In the genomic region with DNA sequence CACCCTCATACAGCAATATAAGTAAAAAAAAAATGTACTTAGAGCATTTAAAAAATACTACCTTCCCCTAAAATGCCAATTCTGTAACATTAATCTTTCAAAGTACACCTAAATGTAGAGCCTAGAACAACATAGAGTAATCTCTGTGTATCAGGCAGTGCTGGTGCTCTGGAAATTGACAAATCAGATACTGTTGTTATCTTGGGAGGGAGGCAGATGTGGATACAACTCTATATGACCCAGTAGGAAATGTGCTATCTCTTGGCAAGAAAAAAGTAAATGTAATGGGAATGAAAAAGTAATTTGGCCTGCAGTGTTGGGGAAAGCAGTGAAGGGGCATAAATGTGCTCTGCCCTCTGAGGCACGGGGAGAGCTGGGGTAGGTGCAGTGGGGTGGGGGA, we compare ENCODE assay signal across 19 cellular contexts.
A peak's percentile ranks its signal among the peaks of the same experiment; 100 is the strongest.
DNase-seq lines count a peak whose midpoint lies in the region; ATAC-seq, FAIRE-seq and TF ChIP-seq lines count a peak whose summit lies in the region.
"Had no signal": no experiment of that assay in that cellular context is flagged by ENCODE, and none has a peak within 500 bp of the region (broad histone marks: within the 10 kb centered on the region; RNA-seq: fewer than 3 reads in every experiment).

No MANE protein-coding gene starts in this region.

- H3K9me3 Mint-ChIP-seq in HFFc6 (no peaks in the 10 kb centered on the region), endothelial cell (ENCODE audit: unreplicated experiment) (no peaks in the 10 kb centered on the region)
- H3K9me3 Mint-ChIP-seq in activated T-helper 17 cell treated with anti-CD3 and anti-CD28 coated beads, Interleukin-2, amount 50 U/mL, for 72 hours = no peaks in the 10 kb centered on the region
- no peaks in the 10 kb centered on the region for H3K9me3 Mint-ChIP-seq in stimulated activated effector memory CD8-positive, alpha-beta T cell treated with anti-CD3 and anti-CD28 coated beads, Interleukin-12 subunit alpha, Interleukin-12 subunit beta, amount 100 ng/mL, for 72 hours

- H3K27me3 Mint-ChIP-seq in HFFc6 (ENCODE audit: insufficient read depth) (peaks cover 2% of the 10 kb centered on the region; the same call in 1 of the 2 replicates), endothelial cell (ENCODE audit: unreplicated experiment) (peaks cover 1% of the 10 kb centered on the region)
- H3K27me3 Mint-ChIP-seq in activated T-helper 17 cell treated with anti-CD3 and anti-CD28 coated beads, Interleukin-2, amount 50 U/mL, for 72 hours = no peaks in the 10 kb centered on the region
- H3K27me3 Mint-ChIP-seq: activated CD4-positive, alpha-beta T cell treated with anti-CD3 and anti-CD28 coated beads for 36 hours had no signal

- peak overlapping the region; percentile 32 for H3K27ac Mint-ChIP-seq in HFFc6
- H3K27ac Mint-ChIP-seq in activated T-helper 17 cell treated with anti-CD3 and anti-CD28 coated beads, Interleukin-2, amount 50 U/mL, for 72 hours = peak overlapping the region; percentile 24
- H3K27ac Mint-ChIP-seq in endothelial cell (ENCODE audit: unreplicated experiment) = no peak overlapping the region
- H3K27ac Mint-ChIP-seq in stimulated activated effector memory CD8-positive, alpha-beta T cell treated with anti-CD3 and anti-CD28 coated beads, Interleukin-12 subunit alpha, Interleukin-12 subunit beta, amount 100 ng/mL, for 72 hours = peak overlapping the region; percentile 52
- H3K27ac Mint-ChIP-seq: activated CD4-positive, alpha-beta T cell treated with anti-CD3 and anti-CD28 coated beads for 36 hours had no signal

- no peak for TF ChIP-seq POLR2A in H54 (IDR thresholded peaks at IDR 0.05; ENCODE audit: low read depth, low read length)

- peaks cover 64% of the 10 kb centered on the region for H3K4me1 Mint-ChIP-seq in HFFc6 (ENCODE audit: low read depth)
- peaks cover 6% of the 10 kb centered on the region for H3K4me1 Mint-ChIP-seq in activated T-helper 17 cell treated with anti-CD3 and anti-CD28 coated beads, Interleukin-2, amount 50 U/mL, for 72 hours
- H3K4me1 Mint-ChIP-seq in endothelial cell (ENCODE audit: unreplicated experiment) = no peaks in the 10 kb centered on the region
- H3K4me1 Mint-ChIP-seq in stimulated activated effector memory CD8-positive, alpha-beta T cell treated with anti-CD3 and anti-CD28 coated beads, Interleukin-12 subunit alpha, Interleukin-12 subunit beta, amount 100 ng/mL, for 72 hours = peaks cover 12% of the 10 kb centered on the region

- no peak for ATAC-seq in activated T-helper 17 cell treated with anti-CD3 and anti-CD28 coated beads, Interleukin-2, amount 50 U/mL, for 72 hours (replicated peaks)
- no peak for ATAC-seq in stimulated activated effector memory CD8-positive, alpha-beta T cell treated with anti-CD3 and anti-CD28 coated beads, Interleukin-12 subunit alpha, Interleukin-12 subunit beta, amount 100 ng/mL, for 72 hours
- no peak for ATAC-seq in GM19351 (IDR thresholded peaks at IDR 0.05; ENCODE audit: unreplicated experiment)
- ATAC-seq: activated CD4-positive, alpha-beta T cell treated with anti-CD3 and anti-CD28 coated beads for 36 hours; left lung had no signal

- DNase-seq in HFFc6 (no peak), endothelial cell (ENCODE audit: low spot score) (no peak), H54 (ENCODE audit: insufficient read length, low spot score) (no peak), NCI-H524 treated with DMSO at 0.1 percent for 48 hours (lab: John Stamatoyannopoulos, UW) (no peak)
- no peak for DNase-seq in stimulated activated effector memory CD8-positive, alpha-beta T cell treated with anti-CD3 and anti-CD28 coated beads, Interleukin-12 subunit alpha, Interleukin-12 subunit beta, amount 100 ng/mL, for 72 hours (ENCODE audit: low spot score in 2 of 2)
- DNase-seq: activated CD4-positive, alpha-beta T cell treated with anti-CD3 and anti-CD28 coated beads for 36 hours; activated CD8-positive, alpha-beta memory T cell treated with anti-CD3 and anti-CD28 coated beads, Interleukin-2, amount 50 U/mL, for 48 hours; activated naive CD4-positive, alpha-beta T cell; COR-L47; effector CD4-positive, alpha-beta T cell; glutamatergic neuron; left lung; NCI-H187 treated with DMSO at 0.1 percent for 48 hours; retina; RPMI8226; SW 1271; thyroid gland had no signal

- TF ChIP-seq CTCF in HFFc6 (IDR thresholded peaks at IDR 0.05) (no peak), endothelial cell (IDR thresholded peaks at IDR 0.05; ENCODE audit: unreplicated experiment) (no peak)

- H3K4me3 Mint-ChIP-seq in HFFc6 (0 out of 2 replicates have a peak overlapping the region, but pooled peaks have one; percentile 20), endothelial cell (ENCODE audit: unreplicated experiment) (peak overlapping the region; percentile 4)
- no peak overlapping the region for H3K4me3 Mint-ChIP-seq in activated T-helper 17 cell treated with anti-CD3 and anti-CD28 coated beads, Interleukin-2, amount 50 U/mL, for 72 hours
- no peak overlapping the region for H3K4me3 Mint-ChIP-seq in stimulated activated effector memory CD8-positive, alpha-beta T cell treated with anti-CD3 and anti-CD28 coated beads, Interleukin-12 subunit alpha, Interleukin-12 subunit beta, amount 100 ng/mL, for 72 hours
- H3K4me3 Mint-ChIP-seq: activated CD4-positive, alpha-beta T cell treated with anti-CD3 and anti-CD28 coated beads for 36 hours had no signal

- FAIRE-seq in H54 (lab: Jason Lieb, UNC) = no peak

- peaks cover 44% of the 10 kb centered on the region for H3K36me3 Mint-ChIP-seq in HFFc6 (ENCODE audit: low read depth)
- H3K36me3 Mint-ChIP-seq in activated T-helper 17 cell treated with anti-CD3 and anti-CD28 coated beads, Interleukin-2, amount 50 U/mL, for 72 hours (ENCODE audit: low read depth) = peaks cover 55% of the 10 kb centered on the region
- H3K36me3 Mint-ChIP-seq in endothelial cell (ENCODE audit: low read depth, unreplicated experiment) = peaks cover 56% of the 10 kb centered on the region
- peaks cover 96% of the 10 kb centered on the region for H3K36me3 Mint-ChIP-seq in stimulated activated effector memory CD8-positive, alpha-beta T cell treated with anti-CD3 and anti-CD28 coated beads, Interleukin-12 subunit alpha, Interleukin-12 subunit beta, amount 100 ng/mL, for 72 hours

Comparison
In these comparisons a context has a peak if more than half of its experiments do, and no peak if none do; other contexts are left out.
1. H3K4me3 Mint-ChIP-seq: peak in HFFc6 (single experiment) and endothelial cell (single experiment); none in activated T-helper 17 cell treated with anti-CD3 and anti-CD28 coated beads, Interleukin-2, amount 50 U/mL, for 72 hours (single experiment) and stimulated activated effector memory CD8-positive, alpha-beta T cell treated with anti-CD3 and anti-CD28 coated beads, Interleukin-12 subunit alpha, Interleukin-12 subunit beta, amount 100 ng/mL, for 72 hours (single experiment).